ENCODE assay signal across 13 cellular contexts in genomic region chr1:166868639-166869038, GRCh38.
"Had no signal": no experiment of that assay in that cellular context is flagged by ENCODE, and none has a peak within 500 bp of the region (broad histone marks: within the 10 kb centered on the region; RNA-seq: fewer than 3 reads in every experiment).

No MANE protein-coding gene starts in this region.

- H3K9me3 Mint-ChIP-seq: activated naive CD8-positive, alpha-beta T cell treated with anti-CD3 and anti-CD28 coated beads, Interleukin-2, amount 10 ng/mL, durations not matched to agents 7 days and 5 days; dendritic cell treated with granulocyte-macrophage colony-stimulating factor and Interleukin-4, amounts not matched to agents 40 ng/mL and 50 ng/mL, for 4 days; T-helper 1 cell treated with Interleukin-12 subunit alpha and Interleukin-12 subunit beta and Interleukin-4 antibody, amounts not matched to agents 30 μg/mL and 1 μg/mL, for 36 hours had no signal

- H3K9me3 ChIP-seq: ovary had no signal

- H3K27ac ChIP-seq: brain microvascular endothelial cell, ovary had no signal

- ATAC-seq: sciatic nerve had no signal

- H3K27me3 ChIP-seq: brain microvascular endothelial cell, ovary had no signal

- H3K4me3 ChIP-seq: ovary had no signal

- H3K36me3 ChIP-seq: ovary had no signal

- DNase-seq: activated CD4-positive, alpha-beta T cell treated with anti-CD3 and anti-CD28 coated beads for 4 hours; activated naive CD8-positive, alpha-beta T cell treated with anti-CD3 and anti-CD28 coated beads, Interleukin-2, amount 10 ng/mL, durations not matched to agents 7 days and 5 days; anterior cingulate cortex; brain microvascular endothelial cell; cerebellar nuclear complex; effector memory CD4-positive, alpha-beta T cell; foreskin melanocyte; head of caudate nucleus; mesenchymal stem cell; ovary had no signal

- H3K27ac Mint-ChIP-seq: dendritic cell treated with granulocyte-macrophage colony-stimulating factor and Interleukin-4, amounts not matched to agents 40 ng/mL and 50 ng/mL, for 4 days had no signal

- H3K4me3 Mint-ChIP-seq: activated naive CD8-positive, alpha-beta T cell treated with anti-CD3 and anti-CD28 coated beads, Interleukin-2, amount 10 ng/mL, durations not matched to agents 7 days and 5 days; dendritic cell treated with granulocyte-macrophage colony-stimulating factor and Interleukin-4, amounts not matched to agents 40 ng/mL and 50 ng/mL, for 4 days; T-helper 1 cell treated with Interleukin-12 subunit alpha and Interleukin-12 subunit beta and Interleukin-4 antibody, amounts not matched to agents 30 μg/mL and 1 μg/mL, for 36 hours had no signal

- H3K27me3 Mint-ChIP-seq: activated naive CD8-positive, alpha-beta T cell treated with anti-CD3 and anti-CD28 coated beads, Interleukin-2, amount 10 ng/mL, durations not matched to agents 7 days and 5 days; dendritic cell treated with granulocyte-macrophage colony-stimulating factor and Interleukin-4, amounts not matched to agents 40 ng/mL and 50 ng/mL, for 4 days had no signal
